ENCODE assay signal across 1 cellular context in genomic region chr2:217332392-217332791, GRCh38.
A peak's percentile ranks its signal among the peaks of the same experiment; 100 is the strongest.
TF ChIP-seq lines count a peak whose summit lies in the region.

No MANE protein-coding gene starts in this region.

TF ChIP-seq in HepG2, 621 proteins besides CTCF, POLR2A, EP300 and RAD21:
- no peak for TF ChIP-seq TAF1 (CRISPR knock-in tag; IDR thresholded peaks at IDR 0.05)
- TF ChIP-seq SMARCE1 (IDR thresholded peaks at IDR 0.05; ENCODE audit: borderline replicate concordance) = no peak
- TF ChIP-seq SALL2 (CRISPR knock-in tag; IDR thresholded peaks at IDR 0.05) = no peak
- TF ChIP-seq HOMEZ (CRISPR knock-in tag; IDR thresholded peaks at IDR 0.05; ENCODE audit: low read depth) = 0 out of 2 replicates have a peak, but pooled peaks have one; percentile 9
- TF ChIP-seq ZNF121 (CRISPR knock-in tag; IDR thresholded peaks at IDR 0.05) = peak; percentile 77
- TF ChIP-seq ZBTB46 (CRISPR knock-in tag; IDR thresholded peaks at IDR 0.05; ENCODE audit: borderline replicate concordance) = no peak
- TF ChIP-seq DMAP1 (CRISPR knock-in tag; IDR thresholded peaks at IDR 0.05) = 0 out of 2 replicates have a peak, but pooled peaks have one; percentile 24
- TF ChIP-seq ZNF513 (CRISPR knock-in tag; conservative IDR thresholded peaks at IDR 0.05) = no peak
- TF ChIP-seq LBX2 (CRISPR knock-in tag; IDR thresholded peaks at IDR 0.05; ENCODE audit: borderline replicate concordance) = no peak
- no peak for TF ChIP-seq DR1 (CRISPR knock-in tag; IDR thresholded peaks at IDR 0.05)
- TF ChIP-seq ARNTL (CRISPR knock-in tag; IDR thresholded peaks at IDR 0.05) = 0 out of 2 replicates have a peak, but pooled peaks have one; percentile 1
- TF ChIP-seq ZNF713 (CRISPR knock-in tag; IDR thresholded peaks at IDR 0.05) = no peak
- TF ChIP-seq AKAP8 (CRISPR knock-in tag; IDR thresholded peaks at IDR 0.05) = no peak
- TF ChIP-seq FLYWCH1 (CRISPR knock-in tag; IDR thresholded peaks at IDR 0.05) = no peak
